Comparison of ENCODE assay signal across 15 cellular contexts in the genomic region with DNA sequence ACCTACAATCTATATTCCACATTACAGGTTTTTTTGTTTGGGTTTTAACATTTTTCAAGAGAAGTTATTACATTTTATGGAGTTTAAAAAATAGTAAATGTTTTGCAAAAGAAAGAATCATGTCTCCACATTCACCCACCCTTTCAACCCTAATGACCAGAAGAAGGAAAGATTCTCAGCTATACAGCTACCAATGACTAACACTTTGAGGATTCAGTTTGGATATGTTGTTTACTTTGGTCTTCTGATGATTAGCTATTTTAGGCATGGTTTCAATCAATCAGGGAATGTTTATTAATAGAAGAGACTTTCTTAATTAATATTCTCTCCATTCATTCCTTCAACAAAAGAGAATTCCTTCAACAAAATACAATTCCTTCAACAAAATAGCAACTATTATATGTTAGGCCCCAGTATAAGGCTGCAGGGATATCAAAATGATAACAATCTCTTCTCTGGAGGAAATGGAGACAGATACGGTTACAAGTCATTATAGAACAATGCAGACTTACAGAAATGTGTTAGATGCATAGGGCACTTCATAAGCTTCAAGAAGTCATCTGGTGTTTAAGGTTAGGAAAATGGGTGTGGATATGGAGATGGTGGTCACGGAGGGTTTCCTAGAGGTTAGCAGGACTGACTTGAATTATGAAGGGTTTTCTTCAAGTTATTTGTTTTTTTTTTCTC. TPM values are rescaled to one million over a fixed set of nuclear protein-coding genes. Genes with fewer than 3 reads are reported as not detected.
DNase-seq lines count a peak whose midpoint lies in the region; FAIRE-seq and TF ChIP-seq lines count a peak whose summit lies in the region.
"Had no signal": no experiment of that assay in that cellular context is flagged by ENCODE, and none has a peak within 500 bp of the region (broad histone marks: within the 10 kb centered on the region; RNA-seq: fewer than 3 reads in every experiment).

No MANE protein-coding gene starts in this region.

- intact Hi-C loops in OCI-LY7 (cut with micrococcal nuclease; ENCODE audit: unreplicated experiment), result no loop called here

- POLR2A ChIA-PET in OCI-LY7 (lab: Charles Lee), result interaction anchor here (0.7 to 10.3 kb wide), 14 partner anchors 8 to 1349 kb away, joined by 3 to 119 read pairs (median 6); a partner anchor contains a TSS

- H3K4me1 ChIP-seq in OCI-LY7 (ENCODE audit: insufficient read depth, low read length, poor library complexity, severe bottlenecking), result peaks cover 62% of the 10 kb centered on the region

- no peak for TF ChIP-seq CTCF in OCI-LY7 (conservative IDR thresholded peaks at IDR 0.05; ENCODE audit: low read length)

- H4K20me1 ChIP-seq in OCI-LY7 (ENCODE audit: insufficient read depth, low read length), result no peaks in the 10 kb centered on the region

- H3K9me3 ChIP-seq in OCI-LY7 (ENCODE audit: low read length), result no peaks in the 10 kb centered on the region

- no TSS peak for BruUV-seq in OCI-LY7 (replicated peaks; lab: Mats Ljungman, UMichigan)

- peaks cover 59% of the 10 kb centered on the region; the same call in 1 of the 2 replicates for H3K79me2 ChIP-seq in OCI-LY7 (ENCODE audit: insufficient read depth, low read depth, low read length)

- H2AFZ ChIP-seq in OCI-LY7 (ENCODE audit: low read length), result no peak overlapping the region

- H3K4me3 ChIP-seq in OCI-LY7 (ENCODE audit: low read depth, low read length, poor library complexity, severe bottlenecking), result no peak overlapping the region

- DNase-seq in AG08396 (ENCODE audit: low spot score), result peak; percentile 14
- DNase-seq in GM19239 (ENCODE audit: insufficient read length, low spot score), result no peak
- no peak for DNase-seq in OCI-LY7 (ENCODE audit: low spot score)
- peak; percentile 43 for DNase-seq in iris pigment epithelial cell (ENCODE audit: low read depth)
- DNase-seq in T1000 (lab: John Stamatoyannopoulos, UW), result no peak
- DNase-seq in NCI-H146 (lab: John Stamatoyannopoulos, UW), result no peak
- no peak for DNase-seq in RKO (ENCODE audit: low spot score)
- DNase-seq: Calu3; CD4-positive, CD25-positive, alpha-beta regulatory T cell; H9; NCI-H1092 treated with DMSO at 0.1 percent for 48 hours; NCI-H187 treated with DMSO at 0.1 percent for 48 hours; NCI-H2171 treated with DMSO at 0.1 percent for 48 hours; NCI-H510A; SW 1271 had no signal

- no peak overlapping the region for H3K27ac ChIP-seq in OCI-LY7 (ENCODE audit: low read depth, low read length, poor library complexity, severe bottlenecking)

- CTCF ChIA-PET in OCI-LY7 (lab: Charles Lee; ENCODE audit: unreplicated experiment), result no interaction called here

- peaks cover 13% of the 10 kb centered on the region for H3K36me3 ChIP-seq in OCI-LY7 (ENCODE audit: insufficient read depth, low read length)

- H3K9me2 ChIP-seq in OCI-LY7 (ENCODE audit: insufficient read depth, low read length), result no peaks in the 10 kb centered on the region

- FAIRE-seq in GM19239 (lab: Jason Lieb, UNC), result peak; percentile 44

- H3K4me2 ChIP-seq in OCI-LY7 (ENCODE audit: low read length), result peak overlapping the region; percentile 76; the same call in 1 of the 2 replicates

RNA-seq across cellular contexts. Expression of a gene that starts 9.3 kb away (rescaled TPM):
- total RNA-seq in OCI-LY7 (2014; rRNA removed; shearing (Covaris generic)), result 45.0 and 45.6 TPM in 2 replicates
- total RNA-seq in OCI-LY7 (2022), result 98.1 and 106 TPM in 2 replicates

Comparison
In these comparisons a context has a peak if more than half of its experiments do, and no peak if none do; other contexts are left out.
1. DNase-seq: peak in AG08396 (single experiment) and iris pigment epithelial cell (single experiment); none in GM19239 (single experiment), OCI-LY7 (single experiment), T1000 (single experiment), NCI-H146 (single experiment) and RKO (single experiment).